ENCODE assay signal across 15 cellular contexts in the genomic region with DNA sequence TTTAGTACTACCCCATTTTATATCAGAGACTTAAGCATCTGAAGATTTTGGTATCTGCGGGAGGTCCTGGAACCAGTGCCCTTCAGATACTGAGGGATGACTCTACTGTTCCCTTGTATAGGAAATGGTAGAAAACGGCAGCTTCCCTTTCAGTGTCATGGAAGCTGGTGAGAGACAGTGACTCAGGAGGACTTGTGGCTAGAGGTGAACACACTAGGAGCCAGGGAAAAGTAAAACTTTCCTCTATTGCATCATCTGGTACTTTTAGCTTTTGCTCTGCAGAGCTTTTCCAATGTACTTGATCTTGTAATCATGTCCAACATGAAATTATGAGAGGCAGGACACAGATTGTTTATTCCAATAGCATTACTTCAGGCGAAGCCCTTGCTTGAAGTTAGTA. TPM values are rescaled to one million over a fixed set of nuclear protein-coding genes. Genes with fewer than 3 reads are reported as not detected.
DNase-seq lines count a peak whose midpoint lies in the region; ATAC-seq and TF ChIP-seq lines count a peak whose summit lies in the region.
"Had no signal": no experiment of that assay in that cellular context is flagged by ENCODE, and none has a peak within 500 bp of the region (broad histone marks: within the 10 kb centered on the region; RNA-seq: fewer than 3 reads in every experiment).

No MANE protein-coding gene starts in this region.

- POLR2A ChIA-PET in activated CD4-positive, alpha-beta T cell treated with anti-CD3 and anti-CD28 coated beads, Interleukin-2, amount 10 ng/mL, durations not matched to agents 7 days and 5 days (lab: Charles Lee), result no interaction called here

- ATAC-seq in stimulated activated naive CD8-positive, alpha-beta T cell treated with anti-CD3 and anti-CD28 coated beads, Interleukin-15, Interleukin-2, amounts not matched to agents 100 U/mL and 50 U/mL, for 24 hours, result peak; percentile 84
- ATAC-seq in stimulated activated naive CD8-positive, alpha-beta T cell treated with anti-CD3 and anti-CD28 coated beads, Interleukin-15, amount 100 ng/mL, for 72 hours, result no peak
- ATAC-seq in right lobe of liver (peak; percentile 78 to 89 (median 82)), GM21526 (IDR thresholded peaks at IDR 0.05; ENCODE audit: low FRiP score, unreplicated experiment) (no peak), HG03520 (IDR thresholded peaks at IDR 0.05; ENCODE audit: unreplicated experiment) (no peak)

- peak overlapping the region in 1 of 2 donors; percentile 21 for H3K27ac Mint-ChIP-seq in stimulated activated naive CD8-positive, alpha-beta T cell treated with anti-CD3 and anti-CD28 coated beads, Interleukin-15, amount 100 ng/mL, for 72 hours
- H3K27ac Mint-ChIP-seq in activated CD4-positive, alpha-beta T cell treated with anti-CD3 and anti-CD28 coated beads, Interleukin-2, amount 10 ng/mL, durations not matched to agents 7 days and 5 days, result no peak overlapping the region
- H3K27ac Mint-ChIP-seq: activated T-helper 1 cell treated with anti-CD3 and anti-CD28 coated beads, Interleukin-12 subunit alpha, Interleukin-12 subunit beta, Interleukin-2, Interleukin-4 antibody, amounts not matched to agents 30 ng/mL and 10 ng/mL and 1 ng/mL, durations not matched to agents 14 hours and 24 hours and 36 hours had no signal

- CTCF ChIA-PET in activated CD4-positive, alpha-beta T cell treated with anti-CD3 and anti-CD28 coated beads, Interleukin-2, amount 10 ng/mL, durations not matched to agents 7 days and 5 days (lab: Charles Lee), result no interaction called here

- H3K4me1 Mint-ChIP-seq in stimulated activated naive CD8-positive, alpha-beta T cell treated with anti-CD3 and anti-CD28 coated beads, Interleukin-15, amount 100 ng/mL, for 72 hours, result peaks cover 21% of the 10 kb centered on the region
- H3K4me1 Mint-ChIP-seq in activated CD4-positive, alpha-beta T cell treated with anti-CD3 and anti-CD28 coated beads, Interleukin-2, amount 10 ng/mL, durations not matched to agents 7 days and 5 days, result peaks cover 3% of the 10 kb centered on the region

- H3K27me3 ChIP-seq in right lobe of liver, result no peaks in the 10 kb centered on the region

- no peak for DNase-seq in stimulated activated naive CD8-positive, alpha-beta T cell treated with anti-CD3 and anti-CD28 coated beads, Interleukin-15, Interleukin-2, amounts not matched to agents 100 U/mL and 50 U/mL, for 24 hours
- DNase-seq in stimulated activated naive CD8-positive, alpha-beta T cell treated with anti-CD3 and anti-CD28 coated beads, Interleukin-15, amount 100 ng/mL, for 72 hours, result no peak
- peak; percentile 25 for DNase-seq in dermis blood vessel endothelial cell
- no peak for DNase-seq in right lobe of liver
- DNase-seq in hepatic stellate cell (ENCODE audit: low spot score), result no peak
- DNase-seq in activated CD4-positive, alpha-beta T cell treated with anti-CD3 and anti-CD28 coated beads, Interleukin-2, amount 10 ng/mL, durations not matched to agents 7 days and 5 days, result no peak
- DNase-seq: glutamatergic neuron, NCI-H1092 treated with DMSO at 0.1 percent for 48 hours, retina had no signal

- no peaks in the 10 kb centered on the region for H3K9me3 ChIP-seq in right lobe of liver
- H3K9me3 ChIP-seq: thoracic aorta had no signal

- H3K4me1 ChIP-seq in right lobe of liver, result peaks cover 0 to 16% (median 7%) of the 10 kb centered on the region in 4 donors

- no peaks in the 10 kb centered on the region for H3K9me3 Mint-ChIP-seq in stimulated activated naive CD8-positive, alpha-beta T cell treated with anti-CD3 and anti-CD28 coated beads, Interleukin-15, amount 100 ng/mL, for 72 hours
- no peaks in the 10 kb centered on the region for H3K9me3 Mint-ChIP-seq in activated CD4-positive, alpha-beta T cell treated with anti-CD3 and anti-CD28 coated beads, Interleukin-2, amount 10 ng/mL, durations not matched to agents 7 days and 5 days
- H3K9me3 Mint-ChIP-seq: activated T-helper 1 cell treated with anti-CD3 and anti-CD28 coated beads, Interleukin-12 subunit alpha, Interleukin-12 subunit beta, Interleukin-2, Interleukin-4 antibody, amounts not matched to agents 30 ng/mL and 10 ng/mL and 1 ng/mL, durations not matched to agents 14 hours and 24 hours and 36 hours; mesothelial cell of epicardium had no signal

- TF ChIP-seq POLR2A in right lobe of liver (IDR thresholded peaks at IDR 0.05), result no peak

- 63% methylated on average over 3 of the region's 3 CpGs for WGBS in right lobe of liver (ENCODE audit: insufficient coverage, low coverage, low lambda C conversion rate, missing lambda C conversion rate)

- no peak for TF ChIP-seq CTCF in right lobe of liver (IDR thresholded peaks at IDR 0.05)

- H3K36me3 Mint-ChIP-seq in activated CD4-positive, alpha-beta T cell treated with anti-CD3 and anti-CD28 coated beads, Interleukin-2, amount 10 ng/mL, durations not matched to agents 7 days and 5 days (ENCODE audit: low read depth), result no peaks in the 10 kb centered on the region
- H3K36me3 Mint-ChIP-seq: mesothelial cell of epicardium had no signal

- no peak overlapping the region for H3K4me3 ChIP-seq in right lobe of liver
- H3K4me3 ChIP-seq: thoracic aorta had no signal

- peak overlapping the region in 2 of 3 donors; percentile 27 to 37 for H3K27ac ChIP-seq in right lobe of liver
- H3K27ac ChIP-seq: thoracic aorta had no signal

- intact Hi-C loops in right lobe of liver (cut with DNase I), result no loop called here

- H3K4me3 Mint-ChIP-seq in stimulated activated naive CD8-positive, alpha-beta T cell treated with anti-CD3 and anti-CD28 coated beads, Interleukin-15, amount 100 ng/mL, for 72 hours, result no peak overlapping the region
- H3K4me3 Mint-ChIP-seq in activated CD4-positive, alpha-beta T cell treated with anti-CD3 and anti-CD28 coated beads, Interleukin-2, amount 10 ng/mL, durations not matched to agents 7 days and 5 days, result no peak overlapping the region
- H3K4me3 Mint-ChIP-seq: activated T-helper 1 cell treated with anti-CD3 and anti-CD28 coated beads, Interleukin-12 subunit alpha, Interleukin-12 subunit beta, Interleukin-2, Interleukin-4 antibody, amounts not matched to agents 30 ng/mL and 10 ng/mL and 1 ng/mL, durations not matched to agents 14 hours and 24 hours and 36 hours; mesothelial cell of epicardium had no signal

- H3K27me3 Mint-ChIP-seq in stimulated activated naive CD8-positive, alpha-beta T cell treated with anti-CD3 and anti-CD28 coated beads, Interleukin-15, amount 100 ng/mL, for 72 hours, result no peaks in the 10 kb centered on the region
- no peaks in the 10 kb centered on the region for H3K27me3 Mint-ChIP-seq in activated CD4-positive, alpha-beta T cell treated with anti-CD3 and anti-CD28 coated beads, Interleukin-2, amount 10 ng/mL, durations not matched to agents 7 days and 5 days

- H3K36me3 ChIP-seq in right lobe of liver, result no peaks in the 10 kb centered on the region
- H3K36me3 ChIP-seq: thoracic aorta had no signal

RNA-seq across cellular contexts. Expression of gene RNF144B, which starts 45.0 kb away (rescaled TPM):
- 77.1 and 89.2 TPM in 2 replicates for total RNA-seq in dermis blood vessel endothelial cell
- total RNA-seq in right lobe of liver, result 10 to 100 TPM in 3 of 6 experiments, 1 to 10 TPM in 3; 7.6 to 19.1 (median 10.2) TPM
- total RNA-seq in activated CD4-positive, alpha-beta T cell treated with anti-CD3 and anti-CD28 coated beads, Interleukin-2, amount 10 ng/mL, durations not matched to agents 7 days and 5 days, result 1 to 10 TPM; 1.3 to 1.7 TPM
- total RNA-seq: G401 had no signal

Comparison
In these comparisons a context has a peak if more than half of its experiments do, and no peak if none do; other contexts are left out.
1. ATAC-seq: peak in stimulated activated naive CD8-positive, alpha-beta T cell treated with anti-CD3 and anti-CD28 coated beads, Interleukin-15, Interleukin-2, amounts not matched to agents 100 U/mL and 50 U/mL, for 24 hours (single experiment) and right lobe of liver (4 of 4); none in stimulated activated naive CD8-positive, alpha-beta T cell treated with anti-CD3 and anti-CD28 coated beads, Interleukin-15, amount 100 ng/mL, for 72 hours (single experiment), GM21526 (single experiment) and HG03520 (single experiment).